In the genomic region with DNA sequence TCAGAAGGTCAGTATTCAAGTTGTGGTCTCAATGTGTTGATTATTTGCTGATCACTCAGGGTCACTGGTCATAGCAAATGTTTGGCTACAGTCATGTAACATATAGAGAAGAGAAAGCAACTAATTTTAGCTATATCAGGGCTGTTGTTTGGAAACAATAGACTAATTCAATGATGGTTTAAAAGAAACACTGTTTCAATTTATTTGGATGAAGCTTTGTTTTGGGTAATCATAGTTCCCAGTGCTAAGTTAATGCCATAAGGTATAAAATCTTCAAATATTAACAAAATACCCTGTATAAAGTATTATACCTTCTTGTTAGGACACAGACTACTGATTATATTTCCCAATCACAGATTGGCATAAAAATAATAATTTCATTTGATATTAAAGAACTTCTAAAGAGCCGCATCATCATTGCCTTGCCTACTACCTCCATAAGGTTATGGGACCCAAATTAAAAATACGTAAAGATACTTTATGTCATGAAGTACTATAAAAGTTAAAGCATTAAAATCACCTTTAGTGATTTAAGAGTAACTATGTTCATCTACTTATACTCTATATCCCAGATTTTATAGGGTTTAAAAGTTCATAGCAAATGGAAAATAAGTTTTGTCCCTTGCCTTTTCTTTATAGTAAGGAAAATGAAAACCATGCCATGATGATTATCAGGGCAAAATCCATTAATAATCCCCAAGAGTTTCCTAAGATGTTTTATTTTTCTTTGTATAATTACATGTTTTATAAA, we compare ENCODE assay signal across 11 cellular contexts. TPM values are rescaled to one million over a fixed set of nuclear protein-coding genes. Genes with fewer than 3 reads are reported as not detected.
A peak's percentile ranks its signal among the peaks of the same experiment; 100 is the strongest.
DNase-seq lines count a peak whose midpoint lies in the region; ATAC-seq and TF ChIP-seq lines count a peak whose summit lies in the region.
"Had no signal": no experiment of that assay in that cellular context is flagged by ENCODE, and none has a peak within 500 bp of the region (broad histone marks: within the 10 kb centered on the region; RNA-seq: fewer than 3 reads in every experiment).

No MANE protein-coding gene starts in this region.

- TF ChIP-seq CTCF in MCF 10A (IDR thresholded peaks at IDR 0.05; ENCODE audit: unreplicated experiment), result no peak

- no CpG with 5 or more reads among the region's 2 CpGs for WGBS in HUES64

- no peak for ATAC-seq in HG02884 (IDR thresholded peaks at IDR 0.05; ENCODE audit: unreplicated experiment)
- ATAC-seq in activated CD4-positive, CD25-positive, alpha-beta regulatory T cell treated with anti-CD3 and anti-CD28 coated beads, Interleukin-2, amount 50 U/mL, for 24 hours, result no peak

- peak overlapping the region; percentile 99 for H3K27ac Mint-ChIP-seq in MCF 10A (ENCODE audit: low read depth, unreplicated experiment)

- H3K4me3 Mint-ChIP-seq in MCF 10A (ENCODE audit: unreplicated experiment), result peak overlapping the region; percentile 98

- H3K36me3 ChIP-seq in BLaER1 treated with 17β-estradiol and CSF1 and Interleukin-3, amounts not matched to agents 10 nM and 100 nM, result peaks cover 20 to 70% (median 43%) of the 10 kb centered on the region in 11 experiments
- no peaks in the 10 kb centered on the region for H3K36me3 ChIP-seq in HUES64 (ENCODE audit: insufficient read depth, low read length)

- peaks cover 9 to 76% (median 41%) of the 10 kb centered on the region in 10 experiments for H3K4me1 ChIP-seq in BLaER1 treated with 17β-estradiol and CSF1 and Interleukin-3, amounts not matched to agents 10 nM and 100 nM
- peaks cover 90% of the 10 kb centered on the region for H3K4me1 ChIP-seq in HUES64 (ENCODE audit: insufficient read depth, low read length)

- peak overlapping the region; percentile 95 to 99 (median 98); a peak in 20 of 22 replicates for H3K9ac ChIP-seq in BLaER1 treated with 17β-estradiol and CSF1 and Interleukin-3, amounts not matched to agents 10 nM and 100 nM
- H3K9ac ChIP-seq in HUES64 (ENCODE audit: low read depth, low read length), result no peak overlapping the region

- peaks cover 95 to 100% (median 100%) of the 10 kb centered on the region in 11 experiments for H4K20me1 ChIP-seq in BLaER1 treated with 17β-estradiol and CSF1 and Interleukin-3, amounts not matched to agents 10 nM and 100 nM

- H3K36me3 Mint-ChIP-seq in MCF 10A (ENCODE audit: insufficient read depth, unreplicated experiment), result peaks cover 34% of the 10 kb centered on the region

- no peaks in the 10 kb centered on the region; a peak in 2 of 22 replicates for H3K9me3 ChIP-seq in BLaER1 treated with 17β-estradiol and CSF1 and Interleukin-3, amounts not matched to agents 10 nM and 100 nM (replicated peaks in 1 of 11)
- H3K9me3 ChIP-seq in HUES64 (ENCODE audit: insufficient read depth, low read depth, low read length), result no peaks in the 10 kb centered on the region

- H3K4me1 Mint-ChIP-seq in MCF 10A (ENCODE audit: insufficient read depth, unreplicated experiment), result peaks cover 50% of the 10 kb centered on the region

- intact Hi-C loops in MCF 10A (cut with micrococcal nuclease), result loop anchor here (1.0 to 2.0 kb wide), 4 partner anchors 135 to 475 kb away; no protein-coding TSS in a partner anchor

- no peaks in the 10 kb centered on the region for H3K9me3 Mint-ChIP-seq in MCF 10A (ENCODE audit: unreplicated experiment)

- H3K4me3 ChIP-seq in BLaER1 treated with 17β-estradiol and CSF1 and Interleukin-3, amounts not matched to agents 10 nM and 100 nM, result peak overlapping the region; percentile 86 to 99 (median 96)
- H3K4me3 ChIP-seq in HUES64 (ENCODE audit: low read length), result no peak overlapping the region

- no peaks in the 10 kb centered on the region for H3K27me3 Mint-ChIP-seq in MCF 10A (ENCODE audit: insufficient read depth, unreplicated experiment)

- peaks cover 0 to 25% (median 4%) of the 10 kb centered on the region in 11 experiments; a peak in 8 of 22 replicates for H3K27me3 ChIP-seq in BLaER1 treated with 17β-estradiol and CSF1 and Interleukin-3, amounts not matched to agents 10 nM and 100 nM
- peaks cover 35% of the 10 kb centered on the region for H3K27me3 ChIP-seq in HUES64 (ENCODE audit: insufficient read depth, low read length)

- peak overlapping the region in 10 of 11 experiments; percentile 96 to 100 (median 99); a peak in 20 of 22 replicates for H3K27ac ChIP-seq in BLaER1 treated with 17β-estradiol and CSF1 and Interleukin-3, amounts not matched to agents 10 nM and 100 nM
- H3K27ac ChIP-seq in HUES64 (ENCODE audit: low read depth, low read length), result peak overlapping the region; percentile 73; the same call in 1 of the 2 replicates

- peak; percentile 55 for DNase-seq in MCF 10A (ENCODE audit: unreplicated experiment)
- DNase-seq in myocyte (ENCODE audit: low read depth), result peak; percentile 16
- DNase-seq in NCI-H2081 treated with DMSO at 0.1 percent for 48 hours (lab: John Stamatoyannopoulos, UW), result no peak
- no peak for DNase-seq in NCI-H2029 (lab: John Stamatoyannopoulos, UW)
- DNase-seq: activated CD4-positive, CD25-positive, alpha-beta regulatory T cell treated with anti-CD3 and anti-CD28 coated beads, Interleukin-2, amount 50 U/mL, for 72 hours; effector CD4-positive, alpha-beta T cell; NCI-H2081 had no signal

- BruUV-seq in MCF 10A (replicated peaks; lab: Mats Ljungman, UMichigan), result no TSS peak

- CTCF ChIA-PET in MCF 10A (lab: Yijun Ruan, JAX), result interaction anchor here (0.6 to 1.8 kb wide), 6 partner anchors 103 to 482 kb away, joined by 3 to 12 read pairs (median 3); no protein-coding TSS in a partner anchor

- peak overlapping the region; percentile 79 to 96 (median 89); a peak in 21 of 22 replicates for H3K4me2 ChIP-seq in BLaER1 treated with 17β-estradiol and CSF1 and Interleukin-3, amounts not matched to agents 10 nM and 100 nM

- POLR2A ChIA-PET in MCF 10A (lab: Yijun Ruan, JAX), result interaction anchor here (0.6 to 9.6 kb wide), 32 partner anchors 10 to 773 kb away, joined by 3 to 108 read pairs (median 4); a partner anchor contains a TSS

RNA-seq across cellular contexts. Expression of a gene that starts 6.0 kb away (rescaled TPM):
- 4.8 TPM for polyA plus RNA-seq in HUES64 (2013, experiment 1 of 2)
- polyA plus RNA-seq in HUES64 (2013, experiment 2 of 2), result 2.9 TPM
- 92.9 and 113 TPM in 2 replicates for total RNA-seq in MCF 10A (2022)
- total RNA-seq in myocyte, result 52.2 and 59.9 TPM in 2 replicates
- polyA plus RNA-seq in myocyte (2012), result 20.3 TPM

Comparison
In these comparisons a context has a peak if more than half of its experiments do, and no peak if none do; other contexts are left out.
1. DNase-seq: peak in MCF 10A (single experiment) and myocyte (single experiment); none in NCI-H2081 treated with DMSO at 0.1 percent for 48 hours (single experiment) and NCI-H2029 (single experiment).